14 cellular contexts compared by ENCODE assay signal in genomic region chr12:6854036-6854435, GRCh38. TPM values are rescaled to one million over a fixed set of nuclear protein-coding genes. Genes with fewer than 3 reads are reported as not detected.
DNase-seq lines count a peak whose midpoint lies in the region; ATAC-seq and TF ChIP-seq lines count a peak whose summit lies in the region.
"Had no signal": no experiment of that assay in that cellular context is flagged by ENCODE, and none has a peak within 500 bp of the region (broad histone marks: within the 10 kb centered on the region; RNA-seq: fewer than 3 reads in every experiment).

No MANE protein-coding gene starts in this region.

- peaks cover 34% of the 10 kb centered on the region for H3K4me1 Mint-ChIP-seq in T-helper 1 cell treated with Interleukin-12 subunit alpha and Interleukin-12 subunit beta and Interleukin-4 antibody, amounts not matched to agents 30 μg/mL and 1 μg/mL, for 36 hours (ENCODE audit: low read depth)
- H3K4me1 Mint-ChIP-seq in T-cell, result peaks cover 22 to 41% (median 33%) of the 10 kb centered on the region in 3 donors
- peaks cover 29% of the 10 kb centered on the region for H3K4me1 Mint-ChIP-seq in progenitor cell of endocrine pancreas (ENCODE audit: low read depth)

- peak overlapping the region; percentile 89 for H3K4me3 Mint-ChIP-seq in T-helper 1 cell treated with Interleukin-12 subunit alpha and Interleukin-12 subunit beta and Interleukin-4 antibody, amounts not matched to agents 30 μg/mL and 1 μg/mL, for 36 hours
- H3K4me3 Mint-ChIP-seq in T-cell (peak overlapping the region in 2 of 3 donors; percentile 79 to 98), progenitor cell of endocrine pancreas (ENCODE audit: low read depth) (peak overlapping the region; percentile 98)

- POLR2A ChIA-PET in T-cell (lab: Charles Lee), result interaction anchor here (0.6 to 3.1 kb wide), 6 partner anchors 19 to 164 kb away, joined by 3 to 19 read pairs (median 7); partner anchors contain the start of genes C12orf57 (in 1 of the 2), RNU7-1 (in 1 of the 2) and SPSB2 (in 1 of the 2)

- CTCF ChIA-PET in T-cell (lab: Charles Lee), result interaction anchor here (0.5 to 3.9 kb wide), 6 partner anchors 11 to 164 kb away, joined by 3 to 58 read pairs (median 4); partner anchors contain the start of genes SPSB2 (in 2 of the 2), LPCAT3 (in 1 of the 2) and PTMS (in 1 of the 2)

- ATAC-seq in T-cell (replicated peaks in 1 of 4), result no peak

- no peaks in the 10 kb centered on the region for H3K27me3 ChIP-seq in endocrine pancreas (ENCODE audit: control insufficient read depth, insufficient read depth, low read length)

- H3K9me3 Mint-ChIP-seq in T-helper 1 cell treated with Interleukin-12 subunit alpha and Interleukin-12 subunit beta and Interleukin-4 antibody, amounts not matched to agents 30 μg/mL and 1 μg/mL, for 36 hours, result no peaks in the 10 kb centered on the region
- H3K9me3 Mint-ChIP-seq in T-cell (no peaks in the 10 kb centered on the region), progenitor cell of endocrine pancreas (ENCODE audit: low read depth) (no peaks in the 10 kb centered on the region)
- H3K9me3 Mint-ChIP-seq: naive B cell had no signal

- no peak overlapping the region for H3K4me3 ChIP-seq in endocrine pancreas (ENCODE audit: control insufficient read depth, insufficient read depth, low read length)

- peak overlapping the region; percentile 39 for H3K27ac Mint-ChIP-seq in T-helper 1 cell treated with Interleukin-12 subunit alpha and Interleukin-12 subunit beta and Interleukin-4 antibody, amounts not matched to agents 30 μg/mL and 1 μg/mL, for 36 hours
- H3K27ac Mint-ChIP-seq in T-cell (peak overlapping the region; percentile 98 to 99), progenitor cell of endocrine pancreas (peak overlapping the region; percentile 72)

- peaks cover 35% of the 10 kb centered on the region for H3K36me3 Mint-ChIP-seq in T-helper 1 cell treated with Interleukin-12 subunit alpha and Interleukin-12 subunit beta and Interleukin-4 antibody, amounts not matched to agents 30 μg/mL and 1 μg/mL, for 36 hours (ENCODE audit: low read depth)
- H3K36me3 Mint-ChIP-seq in T-cell (peaks cover 21% of the 10 kb centered on the region), progenitor cell of endocrine pancreas (ENCODE audit: insufficient read depth) (peaks cover 19% of the 10 kb centered on the region)

- no peak for TF ChIP-seq CTCF in progenitor cell of endocrine pancreas (IDR thresholded peaks at IDR 0.05; ENCODE audit: unreplicated experiment)

- DNase-seq in T-helper 1 cell (no peak), T-cell (no peak), progenitor cell of endocrine pancreas (ENCODE audit: low spot score, unreplicated experiment) (no peak), inferior parietal cortex (ENCODE audit: extremely low spot score) (no peak), G401 (ENCODE audit: low spot score) (no peak), NCI-H526 treated with DMSO at 0.1 percent for 48 hours (lab: John Stamatoyannopoulos, UW) (no peak)
- DNase-seq: DMS79; hypothalamus; naive B cell; NCI-H2107; Right ventricle myocardium superior; stimulated activated CD4-positive, alpha-beta T cell treated with anti-CD3 and anti-CD28 coated beads, Interleukin-1b, Interleukin-23, amount 100 ng/mL, for 48 hours had no signal

- H3K27me3 Mint-ChIP-seq in T-helper 1 cell treated with Interleukin-12 subunit alpha and Interleukin-12 subunit beta and Interleukin-4 antibody, amounts not matched to agents 30 μg/mL and 1 μg/mL, for 36 hours (ENCODE audit: low read depth), result no peaks in the 10 kb centered on the region
- no peaks in the 10 kb centered on the region for H3K27me3 Mint-ChIP-seq in T-cell
- H3K27me3 Mint-ChIP-seq in progenitor cell of endocrine pancreas, result no peaks in the 10 kb centered on the region
- H3K27me3 Mint-ChIP-seq: naive B cell had no signal

- H3K9me3 ChIP-seq in endocrine pancreas (ENCODE audit: control insufficient read depth, low read length), result no peaks in the 10 kb centered on the region

- in situ Hi-C loops in G401 (cut with HindIII; ENCODE audit: low sequenced_read_pairs), result no loop called here

- H3K9ac ChIP-seq in endocrine pancreas (ENCODE audit: control insufficient read depth, insufficient read depth, low read length), result peak overlapping the region; percentile 22

- peaks cover 14% of the 10 kb centered on the region for H3K36me3 ChIP-seq in endocrine pancreas (ENCODE audit: control insufficient read depth, insufficient read depth, low read length)

- H3K4me1 ChIP-seq in endocrine pancreas (ENCODE audit: control insufficient read depth, insufficient read depth, low read length), result peaks cover 4% of the 10 kb centered on the region

RNA-seq across cellular contexts. Expression of gene USP5, which starts 2.1 kb away (rescaled TPM):
- total RNA-seq in T-cell (10 to 100 TPM; 64.2 to 95.8 (median 85.8) TPM), progenitor cell of endocrine pancreas (183 and 185 TPM in 2 replicates)
- total RNA-seq in G401 (2014; rRNA removed; shearing (Covaris generic)), result 137 and 156 TPM in 2 replicates

RNA-seq across cellular contexts. Expression of gene CDCA3, which starts 3.0 kb away (rescaled TPM):
- 1 to 10 TPM; 1.1 to 2.7 (median 2.0) TPM for total RNA-seq in T-cell
- 36.1 and 40.6 TPM in 2 replicates for total RNA-seq in progenitor cell of endocrine pancreas
- total RNA-seq in G401 (2014; rRNA removed; shearing (Covaris generic)), result 84.2 and 103 TPM in 2 replicates

RNA-seq across cellular contexts. Expression of gene TPI1, which starts 13.3 kb away (rescaled TPM):
- total RNA-seq in T-cell (100 to 1,000 TPM; 132 to 208 (median 189) TPM), progenitor cell of endocrine pancreas (498 and 505 TPM in 2 replicates)
- total RNA-seq in G401 (2014; rRNA removed; shearing (Covaris generic)), result 1,506 and 1,683 TPM in 2 replicates

RNA-seq across cellular contexts. Expression of gene GNB3, which starts 13.3 kb away (rescaled TPM):
- 1 to 10 TPM in 4 of 5 donors, under 1 TPM in 1; 0.85 to 4.3 (median 3.4) TPM for total RNA-seq in T-cell
- 5.6 and 7.0 TPM in 2 replicates for total RNA-seq in progenitor cell of endocrine pancreas
- total RNA-seq in G401 (2014; rRNA removed; shearing (Covaris generic)), result 0.25 and 3.8 TPM in 2 replicates

RNA-seq across cellular contexts. Expression of gene SPSB2, which starts 19.1 kb away (rescaled TPM):
- 10 to 100 TPM in 3 of 5 donors, 1 to 10 TPM in 2; 6.2 to 25.9 (median 21.8) TPM for total RNA-seq in T-cell
- 11.7 and 15.7 TPM in 2 replicates for total RNA-seq in progenitor cell of endocrine pancreas
- total RNA-seq in G401 (2014; rRNA removed; shearing (Covaris generic)), result 30.6 and 38.3 TPM in 2 replicates

Comparison
In these comparisons a context has a peak if more than half of its experiments do, and no peak if none do; other contexts are left out.
1. H3K27ac Mint-ChIP-seq: peak in every context shown above with its lines; median percentile 98 in T-cell; 72 in progenitor cell of endocrine pancreas; 39 in T-helper 1 cell treated with Interleukin-12 subunit alpha and Interleukin-12 subunit beta and Interleukin-4 antibody, amounts not matched to agents 30 μg/mL and 1 μg/mL, for 36 hours.
2. RNA of gene CDCA3, which starts 3.0 kb away (total RNA-seq): 84.2 to 103 TPM in G401 and 36.1 to 40.6 TPM in progenitor cell of endocrine pancreas; 1.1 to 2.7 TPM in T-cell; every median in the first group is over 10 times any median in the second.
3. Peak in every context shown above with its lines, with median percentiles within 50 percentile points of each other: H3K4me3 Mint-ChIP-seq.